Comparison of ENCODE assay signal across 8 cellular contexts in genomic region chr14:24431569-24432258, GRCh38. TPM values are rescaled to one million over a fixed set of nuclear protein-coding genes. Genes with fewer than 3 reads are reported as not detected.
A peak's percentile ranks its signal among the peaks of the same experiment; 100 is the strongest.
DNase-seq lines count a peak whose midpoint lies in the region; ATAC-seq and TF ChIP-seq lines count a peak whose summit lies in the region.

No MANE protein-coding gene starts in this region.

- TF ChIP-seq CTCF in dorsolateral prefrontal cortex (IDR thresholded peaks at IDR 0.05 in 54 of 56, conservative IDR thresholded peaks at IDR 0.05 in 2 of 56; ENCODE audit: low read depth in 1 of 56, partially characterized antibody in 56 of 56): peak; percentile 46 to 83 (median 74)
- TF ChIP-seq CTCF in lower lobe of right lung (IDR thresholded peaks at IDR 0.05): peak; percentile 93

- H3K36me3 Mint-ChIP-seq in CD4-positive, alpha-beta memory T cell: peaks cover 26 to 52% of the 10 kb centered on the region in 2 donors

- no peaks in the 10 kb centered on the region for H3K27me3 Mint-ChIP-seq in CD4-positive, alpha-beta memory T cell

- peak; percentile 85 to 87 (median 85) for DNase-seq in CD4-positive, alpha-beta memory T cell
- DNase-seq in NCI-H748 treated with DMSO at 0.1 percent for 48 hours (lab: John Stamatoyannopoulos, UW): peak; percentile 61
- peak; percentile 92 to 95 for DNase-seq in activated CD4-positive, alpha-beta T cell treated with anti-CD3 and anti-CD28 coated beads, Interleukin-2, amount 50 U/mL, for 48 hours
- DNase-seq in dorsolateral prefrontal cortex: peak in 9 of 10 donors; percentile 56 to 94 (median 79)
- peak; percentile 92 for DNase-seq in lower lobe of right lung
- peak; percentile 77 to 81 (median 80) for DNase-seq in stimulated activated CD4-positive, alpha-beta T cell treated with anti-CD3 and anti-CD28 coated beads, TNF-alpha, amount 100 ng/mL, for 4 hours (ENCODE audit: low read depth in 3 of 3)

- intact Hi-C loops in CD4-positive, alpha-beta memory T cell (cut with micrococcal nuclease): loop anchor here (1.0 to 5.0 kb wide), 7 partner anchors 66 to 864 kb away; partner anchors contain the start of genes AP1G2, LTB4R and LTB4R2
- intact Hi-C loops in dorsolateral prefrontal cortex (cut with DNase I): loop anchor here (5.0 kb wide), 1 partner anchor 64 kb away; the partner anchor contains the start of gene NFATC4 (in 2 of the 2)
- intact Hi-C loops in lower lobe of right lung (cut with DNase I): no loop called here

- peak overlapping the region in 1 of 2 donors; percentile 87 for H3K4me3 ChIP-seq in CD4-positive, alpha-beta memory T cell (ENCODE audit: low read length in 2 of 2)
- H3K4me3 ChIP-seq in dorsolateral prefrontal cortex (peak overlapping the region in 30 of 59 donors; percentile 2 to 82 (median 72)), lower lobe of right lung (peak overlapping the region; percentile 90)

- peaks cover 0 to under 1% (median 0%) of the 10 kb centered on the region in 8 donors for H3K9me3 Mint-ChIP-seq in CD4-positive, alpha-beta memory T cell

- H3K4me3 Mint-ChIP-seq in CD4-positive, alpha-beta memory T cell: peak overlapping the region; percentile 90 to 95 (median 92)

- no peaks in the 10 kb centered on the region for H3K9me3 ChIP-seq in CD4-positive, alpha-beta memory T cell (ENCODE audit: control insufficient read depth in 1 of 2, low read length in 2 of 2)
- no peaks in the 10 kb centered on the region for H3K9me3 ChIP-seq in lower lobe of right lung

- H3K27me3 ChIP-seq in CD4-positive, alpha-beta memory T cell (ENCODE audit: insufficient read depth, low read length): no peaks in the 10 kb centered on the region
- H3K27me3 ChIP-seq in dorsolateral prefrontal cortex: no peaks in the 10 kb centered on the region
- H3K27me3 ChIP-seq in lower lobe of right lung (ENCODE audit: low read depth): no peaks in the 10 kb centered on the region

- peaks cover 27 to 66% (median 45%) of the 10 kb centered on the region in 4 donors for H3K4me1 Mint-ChIP-seq in CD4-positive, alpha-beta memory T cell

- peak overlapping the region; percentile 84 to 98 (median 96) for H3K27ac Mint-ChIP-seq in CD4-positive, alpha-beta memory T cell

- peaks cover 61% of the 10 kb centered on the region for H3K4me1 ChIP-seq in CD4-positive, alpha-beta memory T cell (ENCODE audit: insufficient read depth, low read length)
- peaks cover 48% of the 10 kb centered on the region for H3K4me1 ChIP-seq in lower lobe of right lung

- H3K36me3 ChIP-seq in CD4-positive, alpha-beta memory T cell (ENCODE audit: insufficient read depth, low read length): peaks cover 33% of the 10 kb centered on the region
- peaks cover 45% of the 10 kb centered on the region for H3K36me3 ChIP-seq in lower lobe of right lung

- CTCF ChIA-PET in CD4-positive, alpha-beta memory T cell (lab: Charles Lee; ENCODE audit: partially characterized antibody): interaction anchor here (0.6 to 24.1 kb wide), 41 partner anchors 10 to 374 kb away, joined by 3 to 791 read pairs (median 5); partner anchors contain the start of genes ADCY4, CIDEB, DCAF11 and DHRS1

- H3K27ac ChIP-seq in CD4-positive, alpha-beta memory T cell (ENCODE audit: low read depth, low read length): peak overlapping the region; percentile 93
- H3K27ac ChIP-seq in dorsolateral prefrontal cortex (peak overlapping the region in 45 of 59 donors; percentile 4 to 97 (median 90)), lower lobe of right lung (peak overlapping the region; percentile 97)

- ATAC-seq in GM19372 (IDR thresholded peaks at IDR 0.05; ENCODE audit: low read depth, unreplicated experiment): peak; percentile 46
- ATAC-seq in HG03565 (IDR thresholded peaks at IDR 0.05; ENCODE audit: unreplicated experiment): peak; percentile 51
- ATAC-seq in lower lobe of right lung: peak; percentile 80 to 87

- POLR2A ChIA-PET in CD4-positive, alpha-beta memory T cell (lab: Charles Lee; ENCODE audit: partially characterized antibody): interaction anchor here (0.7 to 11.1 kb wide), 26 partner anchors 7 to 317 kb away, joined by 3 to 361 read pairs (median 8); partner anchors contain the start of genes ADCY4, CHMP4A, DCAF11 and DHRS1

RNA-seq across cellular contexts. Expression of gene KHNYN, which starts 2.0 kb away (rescaled TPM):
- total RNA-seq in CD4-positive, alpha-beta memory T cell: 100 to 1,000 TPM; 137 to 142 TPM
- 10 to 100 TPM; 11.6 to 21.4 TPM for polyA plus RNA-seq in CD4-positive, alpha-beta memory T cell
- total RNA-seq in dorsolateral prefrontal cortex (10 to 100 TPM; 13.3 to 43.5 (median 23.9) TPM), lower lobe of right lung (61.4 TPM)

RNA-seq across cellular contexts. Expression of gene CBLN3, which starts 2.2 kb away (rescaled TPM):
- 1 to 10 TPM; 3.8 to 6.1 TPM for total RNA-seq in CD4-positive, alpha-beta memory T cell
- polyA plus RNA-seq in CD4-positive, alpha-beta memory T cell: under 1 TPM in 1 of 2 donors, not detected in 1; 0.41 TPM
- 1 to 10 TPM in 118 of 120 experiments, under 1 TPM in 2; 0.71 to 8.3 (median 3.4) TPM for total RNA-seq in dorsolateral prefrontal cortex
- total RNA-seq in lower lobe of right lung: 2.3 TPM

RNA-seq across cellular contexts. Expression of gene SDR39U1, which starts 10.9 kb away (rescaled TPM):
- 100 to 1,000 TPM; 102 to 109 TPM for total RNA-seq in CD4-positive, alpha-beta memory T cell
- 10 to 100 TPM; 43.2 to 56.8 TPM for polyA plus RNA-seq in CD4-positive, alpha-beta memory T cell
- total RNA-seq in dorsolateral prefrontal cortex (100 to 1,000 TPM in 1 of 120 experiments, 10 to 100 TPM in 119; 55.2 to 101 (median 73.3) TPM), lower lobe of right lung (61.6 TPM)

RNA-seq across cellular contexts. Expression of gene NYNRIN, which starts 32.9 kb away (rescaled TPM):
- total RNA-seq in CD4-positive, alpha-beta memory T cell: under 1 TPM in 1 of 2 experiments, not detected in 1; 0.32 TPM
- under 1 TPM in 1 of 2 donors, not detected in 1; 0.02 TPM for polyA plus RNA-seq in CD4-positive, alpha-beta memory T cell
- total RNA-seq in dorsolateral prefrontal cortex (10 to 100 TPM in 9 of 120 experiments, 1 to 10 TPM in 111; 2.3 to 15.3 (median 6.3) TPM), lower lobe of right lung (17.9 TPM)
